Comparison of ENCODE assay signal across 23 cellular contexts in the genomic region with DNA sequence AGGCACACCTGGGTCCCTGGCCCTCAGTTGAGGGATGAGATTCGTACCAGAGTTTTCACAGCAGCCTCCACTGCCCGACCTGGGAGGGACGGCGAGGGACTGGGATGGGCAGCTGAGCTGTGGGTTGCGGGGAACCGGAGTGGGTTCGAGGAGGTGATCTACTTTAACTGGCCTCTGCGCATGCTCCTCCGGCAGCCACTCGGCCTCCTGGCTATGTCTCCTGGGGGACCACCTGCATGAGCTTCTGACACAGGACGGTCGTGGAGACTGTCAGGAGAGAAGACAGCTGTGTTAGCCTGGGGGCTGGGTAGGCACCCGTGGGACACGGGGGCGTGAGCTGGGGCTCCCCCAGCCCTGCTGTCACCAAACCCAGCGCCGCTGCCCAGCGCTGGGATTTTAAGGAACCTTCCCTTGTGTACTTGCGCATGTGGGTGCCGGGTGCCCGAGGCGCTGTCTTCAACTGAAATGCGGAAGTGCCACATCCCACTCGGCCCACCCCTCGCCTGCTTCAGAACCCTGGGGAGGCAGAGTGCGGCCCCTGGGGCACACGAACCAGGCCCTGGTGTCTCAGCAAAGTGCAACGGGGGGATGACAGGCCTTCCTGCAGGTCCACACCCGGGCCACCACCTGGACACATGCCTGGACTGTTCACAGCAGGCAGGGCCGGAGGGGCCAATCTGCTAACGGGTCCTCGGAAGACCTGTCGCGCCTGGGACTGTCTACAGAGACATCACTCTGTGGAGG. TPM values are rescaled to one million over a fixed set of nuclear protein-coding genes. Genes with fewer than 3 reads are reported as not detected.
A peak's percentile ranks its signal among the peaks of the same experiment; 100 is the strongest.
DNase-seq lines count a peak whose midpoint lies in the region; ATAC-seq and TF ChIP-seq lines count a peak whose summit lies in the region.
"Had no signal": no experiment of that assay in that cellular context is flagged by ENCODE, and none has a peak within 500 bp of the region (broad histone marks: within the 10 kb centered on the region; RNA-seq: fewer than 3 reads in every experiment).

No MANE protein-coding gene starts in this region.

- TF ChIP-seq CTCF in WERI-Rb-1 (IDR thresholded peaks at IDR 0.05; ENCODE audit: low read depth, low read length) (no peak), transverse colon (IDR thresholded peaks at IDR 0.05) (no peak)

- no peak overlapping the region for H2AK5ac ChIP-seq in mesendoderm (ENCODE audit: low read length)

- H3K4me1 ChIP-seq in mesendoderm (ENCODE audit: control insufficient read depth, low read depth, low read length) (no peaks in the 10 kb centered on the region), transverse colon (no peaks in the 10 kb centered on the region)
- H3K4me1 ChIP-seq: body of pancreas, tibial artery had no signal

- in situ Hi-C loops in transverse colon (cut with MboI; ENCODE audit: low pct_ligation_motif_present in 1 of 4, low pct_unique_long_range_greater_than_20kb in 1 of 4, low sequenced_read_pairs in 3 of 4): no loop called here

- H3K18ac ChIP-seq in mesendoderm (ENCODE audit: low read length): no peak overlapping the region

- peaks cover 39% of the 10 kb centered on the region for H3K36me3 ChIP-seq in WERI-Rb-1
- H3K36me3 ChIP-seq in mesendoderm (ENCODE audit: control insufficient read depth, insufficient read depth, low read length): peaks cover 45% of the 10 kb centered on the region
- H3K36me3 ChIP-seq in transverse colon: no peaks in the 10 kb centered on the region

- H3K27ac ChIP-seq in WERI-Rb-1 (peak overlapping the region; percentile 84), mesendoderm (ENCODE audit: low read depth, low read length) (peak overlapping the region; percentile 12), transverse colon (no peak overlapping the region)
- H3K27ac ChIP-seq: body of pancreas, esophagus muscularis mucosa, heart left ventricle, neutrophil, tibial artery had no signal

- H2BK5ac ChIP-seq in mesendoderm (ENCODE audit: low read length): no peak overlapping the region

- H4K5ac ChIP-seq in mesendoderm (ENCODE audit: low read length): no peak overlapping the region

- peaks cover 1% of the 10 kb centered on the region for H3K79me1 ChIP-seq in mesendoderm (ENCODE audit: low read length)

- no peak for TF ChIP-seq POLR2A in transverse colon (IDR thresholded peaks at IDR 0.05)

- H4K8ac ChIP-seq in mesendoderm (ENCODE audit: low read depth, low read length): no peak overlapping the region

- H3K4me3 ChIP-seq in WERI-Rb-1 (ENCODE audit: low read depth, low read length): no peak overlapping the region
- H3K4me3 ChIP-seq in mesendoderm (ENCODE audit: low read length): no peak overlapping the region
- H3K4me3 ChIP-seq in transverse colon: no peak overlapping the region
- H3K4me3 ChIP-seq: body of pancreas, esophagus muscularis mucosa, heart left ventricle, SJSA1, tibial artery had no signal

- H2BK15ac ChIP-seq in mesendoderm (replicated peaks; ENCODE audit: low read depth): no peak overlapping the region

- peak; percentile 78 for DNase-seq in CD1c-positive myeloid dendritic cell (ENCODE audit: extremely low spot score)
- no peak for DNase-seq in WERI-Rb-1
- DNase-seq in mesendoderm: no peak
- no peak for DNase-seq in transverse colon
- DNase-seq in Right ventricle myocardium inferior (ENCODE audit: missing footprints): no peak
- DNase-seq in NOMO-1 (lab: John Stamatoyannopoulos, UW; ENCODE audit: unreplicated experiment in 2 of 2): no peak
- DNase-seq: activated naive CD4-positive, alpha-beta T cell treated with Interleukin-2 at 50 U/mL for 16 hours; body of pancreas; CD4-positive, CD25-positive, alpha-beta regulatory T cell; dermis blood vessel endothelial cell; DMS79 treated with DMSO at 0.1 percent for 48 hours; HCEC 1CT; heart left ventricle; KBM-7; NCI-H1436 treated with DMSO at 0.1 percent for 48 hours; NCI-H345; tibial artery had no signal

- H3K4ac ChIP-seq in mesendoderm (ENCODE audit: low read depth, low read length): no peak overlapping the region

- TF ChIP-seq EP300 in transverse colon (IDR thresholded peaks at IDR 0.05; ENCODE audit: low read depth): no peak

- WGBS in mesendoderm (ENCODE audit: extremely low coverage, insufficient coverage, low lambda C conversion rate): no CpG with 5 or more reads among the region's 34 CpGs
- 87% methylated on average over 34 of the region's 34 CpGs; no CpG with 5 or more reads in 1 of the 2 donors for WGBS in transverse colon (ENCODE audit: low coverage in 1 of 2), 2 donors

- no peak overlapping the region for H3K4me2 ChIP-seq in mesendoderm (ENCODE audit: low read length)

- H3K9ac ChIP-seq in mesendoderm (ENCODE audit: low read length): no peak overlapping the region

- intact Hi-C loops in transverse colon (cut with DNase I; ENCODE audit: low total_unique reads) (no loop called here), Right ventricle myocardium inferior (cut with DNase I) (no loop called here)

- H3K23ac ChIP-seq in mesendoderm (ENCODE audit: low read length): no peak overlapping the region

- no peaks in the 10 kb centered on the region for H3K27me3 ChIP-seq in WERI-Rb-1 (ENCODE audit: insufficient read depth, low read depth, severe bottlenecking)
- no peaks in the 10 kb centered on the region for H3K27me3 ChIP-seq in mesendoderm (ENCODE audit: insufficient read depth, low read length, poor library complexity)
- H3K27me3 ChIP-seq in transverse colon: no peaks in the 10 kb centered on the region
- H3K27me3 ChIP-seq: body of pancreas, esophagus muscularis mucosa, heart left ventricle, neutrophil, SJSA1 had no signal

- no peak overlapping the region for H2BK120ac ChIP-seq in mesendoderm (ENCODE audit: low read depth, low read length)

- H3K9me3 ChIP-seq in WERI-Rb-1 (ENCODE audit: severe bottlenecking): no peaks in the 10 kb centered on the region
- H3K9me3 ChIP-seq in transverse colon: no peaks in the 10 kb centered on the region
- H3K9me3 ChIP-seq: body of pancreas, esophagus muscularis mucosa, heart left ventricle, neutrophil, SJSA1, tibial artery had no signal

- ATAC-seq in HG03159 (IDR thresholded peaks at IDR 0.05; ENCODE audit: unreplicated experiment) (peak; percentile 52), HG02981 (IDR thresholded peaks at IDR 0.05; ENCODE audit: unreplicated experiment) (no peak), Right ventricle myocardium inferior (no peak)
- ATAC-seq: body of pancreas, heart left ventricle, right cardiac atrium had no signal

- H3K56ac ChIP-seq in mesendoderm (ENCODE audit: low read length): no peak overlapping the region

- H3K79me2 ChIP-seq in mesendoderm (ENCODE audit: control insufficient read depth, insufficient read depth, low read length): no peaks in the 10 kb centered on the region

RNA-seq across cellular contexts. Expression of a gene that starts 36.4 kb away (rescaled TPM):
- polyA plus RNA-seq in mesendoderm (2013, experiment 1 of 2): 742 TPM
- 732 TPM for polyA plus RNA-seq in mesendoderm (2013, experiment 2 of 2)
- 1 to 10 TPM; 2.7 to 7.0 (median 5.7) TPM for total RNA-seq in transverse colon
- 3.3 TPM for total RNA-seq in Right ventricle myocardium inferior

Comparison
In these comparisons a context has a peak if more than half of its experiments do, and no peak if none do; other contexts are left out.
1. H3K27ac ChIP-seq: peak in WERI-Rb-1 (single experiment) and mesendoderm (single experiment); none in transverse colon (0 of 4).